ENCODE assay signal across 27 cellular contexts in the genomic region with DNA sequence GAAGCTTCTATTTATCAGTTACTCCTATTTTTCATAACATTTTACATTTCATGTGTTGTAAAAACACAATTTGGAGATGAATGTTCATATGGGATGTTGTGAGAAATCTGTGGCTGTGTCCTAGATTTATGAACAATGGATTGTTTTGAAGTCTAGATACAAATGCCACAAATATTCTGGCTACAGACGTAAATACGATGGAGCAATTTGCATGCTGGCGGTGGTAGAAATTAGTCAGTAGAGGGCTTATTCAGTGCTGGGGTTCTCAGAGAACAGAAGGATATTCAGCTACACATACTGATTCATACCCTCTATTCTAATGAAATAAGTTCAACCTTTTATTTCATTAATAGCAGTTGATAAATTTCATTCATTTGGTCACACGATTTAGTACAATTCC. TPM values are rescaled to one million over a fixed set of nuclear protein-coding genes. Genes with fewer than 3 reads are reported as not detected.
DNase-seq lines count a peak whose midpoint lies in the region; FAIRE-seq and TF ChIP-seq lines count a peak whose summit lies in the region.
"Had no signal": no experiment of that assay in that cellular context is flagged by ENCODE, and none has a peak within 500 bp of the region (broad histone marks: within the 10 kb centered on the region; RNA-seq: fewer than 3 reads in every experiment).

No MANE protein-coding gene starts in this region.

- H3K27me3 ChIP-seq in astrocyte (ENCODE audit: insufficient read depth, low read length), result no peaks in the 10 kb centered on the region
- H3K27me3 ChIP-seq: cardiac muscle cell had no signal

- no peaks in the 10 kb centered on the region for H4K20me1 ChIP-seq in astrocyte (ENCODE audit: insufficient read depth, low read length)

- no peak overlapping the region for H3K4me3 Mint-ChIP-seq in astrocyte (ENCODE audit: unreplicated experiment)
- H3K4me3 Mint-ChIP-seq: activated naive CD8-positive, alpha-beta T cell treated with anti-CD3 and anti-CD28 coated beads, Interleukin-2, amount 50 U/mL, for 24 hours; CD4-positive, CD25-positive, alpha-beta regulatory T cell; naive thymus-derived CD8-positive, alpha-beta T cell; stimulated activated memory B cell treated with anti-CD40 and anti-IgM and Interleukin-4, amounts not matched to agents 10 μg/mL and 1 μg/mL and 100 μg/mL, for 72 hours; T-cell had no signal

- peak overlapping the region; percentile 54 for H3K9ac ChIP-seq in astrocyte (ENCODE audit: low read length)

- H3K36me3 Mint-ChIP-seq in astrocyte (ENCODE audit: low read depth, unreplicated experiment), result peaks cover 20% of the 10 kb centered on the region
- H3K36me3 Mint-ChIP-seq: CD4-positive, CD25-positive, alpha-beta regulatory T cell; naive thymus-derived CD8-positive, alpha-beta T cell; stimulated activated memory B cell treated with anti-CD40 and anti-IgM and Interleukin-4, amounts not matched to agents 10 μg/mL and 1 μg/mL and 100 μg/mL, for 72 hours; T-cell had no signal

- H2AFZ ChIP-seq in astrocyte (ENCODE audit: low read depth, low read length), result no peak overlapping the region

- peak overlapping the region; percentile 84 for H3K27ac ChIP-seq in astrocyte (ENCODE audit: low read depth, low read length)
- H3K27ac ChIP-seq: cardiac muscle cell had no signal

- H3K9me3 ChIP-seq in astrocyte (ENCODE audit: insufficient read depth, low read depth, low read length), result no peaks in the 10 kb centered on the region
- H3K9me3 ChIP-seq: MG63 had no signal

- peaks cover 68% of the 10 kb centered on the region for H3K4me1 ChIP-seq in astrocyte (ENCODE audit: insufficient read depth, low read length)

- H3K9me3 Mint-ChIP-seq in astrocyte (ENCODE audit: unreplicated experiment), result peaks cover 5% of the 10 kb centered on the region
- H3K9me3 Mint-ChIP-seq: activated naive CD8-positive, alpha-beta T cell treated with anti-CD3 and anti-CD28 coated beads, Interleukin-2, amount 50 U/mL, for 24 hours had no signal

- H3K4me2 ChIP-seq in astrocyte (ENCODE audit: low read length), result peak overlapping the region; percentile 48

- H3K4me3 ChIP-seq in astrocyte (ENCODE audit: insufficient read depth, low read depth, low read length), result no peak overlapping the region
- H3K4me3 ChIP-seq in fibroblast of pulmonary artery (replicated peaks; ENCODE audit: low read depth, low read length), result no peak overlapping the region
- H3K4me3 ChIP-seq in retinal pigment epithelial cell (ENCODE audit: low read length), result no peak overlapping the region
- H3K4me3 ChIP-seq: cardiac muscle cell, MG63 had no signal

- H3K27ac Mint-ChIP-seq in astrocyte (ENCODE audit: unreplicated experiment), result peak overlapping the region; percentile 75
- H3K27ac Mint-ChIP-seq: activated naive CD8-positive, alpha-beta T cell treated with anti-CD3 and anti-CD28 coated beads, Interleukin-2, amount 50 U/mL, for 24 hours; CD4-positive, CD25-positive, alpha-beta regulatory T cell; naive thymus-derived CD8-positive, alpha-beta T cell; stimulated activated memory B cell treated with anti-CD40 and anti-IgM and Interleukin-4, amounts not matched to agents 10 μg/mL and 1 μg/mL and 100 μg/mL, for 72 hours; T-cell had no signal

- DNase-seq in ELR (ENCODE audit: low read depth) (peak; percentile 11), astrocyte (ENCODE audit: low read depth) (peak; percentile 95), fibroblast of pulmonary artery (ENCODE audit: low read depth) (peak; percentile 46), retinal pigment epithelial cell (ENCODE audit: low read depth) (peak; percentile 82), NCI-H1417 treated with DMSO at 0.1 percent for 48 hours (lab: John Stamatoyannopoulos, UW) (no peak), H54 (ENCODE audit: insufficient read length, low spot score) (no peak), SK-N-DZ (ENCODE audit: low spot score) (no peak)
- DNase-seq: activated CD4-positive, alpha-beta T cell treated with anti-CD3 and anti-CD28 coated beads for 1 hour; activated gamma-delta T cell; activated naive CD8-positive, alpha-beta T cell treated with anti-CD3 and anti-CD28 coated beads, Interleukin-2, amount 50 U/mL, for 24 hours; CD4-positive, CD25-positive, alpha-beta regulatory T cell; cortex of kidney; MG63; naive thymus-derived CD8-positive, alpha-beta T cell; NCI-H1417; NCI-H446 treated with DMSO at 0.1 percent for 48 hours; right cardiac atrium; Right ventricle myocardium superior; stimulated activated CD4-positive, alpha-beta T cell treated with anti-CD3 and anti-CD28 coated beads, Interleukin-4, amount 100 ng/mL, for 1 hour; T-cell had no signal

- TF ChIP-seq CTCF in astrocyte (IDR thresholded peaks at IDR 0.05; ENCODE audit: insufficient read depth, low read depth, low read length), result no peak
- TF ChIP-seq CTCF in fibroblast of pulmonary artery (IDR thresholded peaks at IDR 0.05; ENCODE audit: low read length, missing control alignments), result no peak
- no peak for TF ChIP-seq CTCF in retinal pigment epithelial cell (conservative IDR thresholded peaks at IDR 0.05; ENCODE audit: low read depth, low read length)

- H3K4me1 Mint-ChIP-seq in astrocyte (ENCODE audit: low read depth, unreplicated experiment), result peaks cover 68% of the 10 kb centered on the region
- H3K4me1 Mint-ChIP-seq: activated naive CD8-positive, alpha-beta T cell treated with anti-CD3 and anti-CD28 coated beads, Interleukin-2, amount 50 U/mL, for 24 hours; CD4-positive, CD25-positive, alpha-beta regulatory T cell; naive thymus-derived CD8-positive, alpha-beta T cell; stimulated activated memory B cell treated with anti-CD40 and anti-IgM and Interleukin-4, amounts not matched to agents 10 μg/mL and 1 μg/mL and 100 μg/mL, for 72 hours; T-cell had no signal

- no peak for TF ChIP-seq POLR2A in H54 (IDR thresholded peaks at IDR 0.05; ENCODE audit: low read depth, low read length)

- H3K36me3 ChIP-seq in astrocyte (ENCODE audit: insufficient read depth, low read length), result no peaks in the 10 kb centered on the region
- H3K36me3 ChIP-seq: cardiac muscle cell, MG63 had no signal

- FAIRE-seq in astrocyte (lab: Jason Lieb, UNC), result peak; percentile 68
- FAIRE-seq in H54 (lab: Jason Lieb, UNC), result no peak
- FAIRE-seq: H1, TTC549, urothelium cell line had no signal

- H3K79me2 ChIP-seq in astrocyte (ENCODE audit: insufficient read depth, low read length), result peaks cover 41% of the 10 kb centered on the region

- no peaks in the 10 kb centered on the region for H3K27me3 Mint-ChIP-seq in astrocyte (ENCODE audit: low read depth, unreplicated experiment)
- H3K27me3 Mint-ChIP-seq: activated naive CD8-positive, alpha-beta T cell treated with anti-CD3 and anti-CD28 coated beads, Interleukin-2, amount 50 U/mL, for 24 hours; CD4-positive, CD25-positive, alpha-beta regulatory T cell; stimulated activated memory B cell treated with anti-CD40 and anti-IgM and Interleukin-4, amounts not matched to agents 10 μg/mL and 1 μg/mL and 100 μg/mL, for 72 hours; T-cell had no signal

RNA-seq across cellular contexts. Expression of gene PLPP4, which starts 48.8 kb away (rescaled TPM):
- 44.1 and 45.1 TPM in 2 replicates for total RNA-seq in astrocyte
- 1.8 and 5.7 TPM in 2 replicates for polyA plus RNA-seq in SK-N-DZ (2014; cell fraction: cytosol; rRNA removed)
- 0.98 and 2.2 TPM in 2 replicates for polyA plus RNA-seq in SK-N-DZ (2014; cell fraction: nucleus; rRNA removed)
- total RNA-seq: CD4-positive, CD25-positive, alpha-beta regulatory T cell; H1; HT-29; naive thymus-derived CD8-positive, alpha-beta T cell; OCI-LY7; right cardiac atrium; Right ventricle myocardium superior; T-cell had no signal
- polyA plus RNA-seq: CD4-positive, CD25-positive, alpha-beta regulatory T cell; naive thymus-derived CD8-positive, alpha-beta T cell had no signal

Comparison
In these comparisons a context has a peak if more than half of its experiments do, and no peak if none do; other contexts are left out.
1. DNase-seq: peak in ELR (single experiment), astrocyte (single experiment), fibroblast of pulmonary artery (single experiment) and retinal pigment epithelial cell (single experiment); none in NCI-H1417 treated with DMSO at 0.1 percent for 48 hours (single experiment), H54 (single experiment) and SK-N-DZ (single experiment).